8 cellular contexts compared by ENCODE assay signal in genomic region chr13:97226788-97227627, GRCh38. TPM values are rescaled to one million over a fixed set of nuclear protein-coding genes. Genes with fewer than 3 reads are reported as not detected.
A peak's percentile ranks its signal among the peaks of the same experiment; 100 is the strongest.
DNase-seq lines count a peak whose midpoint lies in the region; ATAC-seq and TF ChIP-seq lines count a peak whose summit lies in the region.

No MANE protein-coding gene starts in this region.

- H3K27ac Mint-ChIP-seq in activated naive CD4-positive, alpha-beta T cell treated with anti-CD3 and anti-CD28 coated beads, Interleukin-2, amount 10 ng/mL, durations not matched to agents 7 days and 5 days: peak overlapping the region; percentile 81

- no peaks in the 10 kb centered on the region for H3K36me3 ChIP-seq in Loucy (ENCODE audit: insufficient read depth, low read length)

- H3K27me3 ChIP-seq in Loucy (ENCODE audit: insufficient read depth, low read length, poor library complexity, severe bottlenecking): no peaks in the 10 kb centered on the region

- H3K4me3 ChIP-seq in Loucy (ENCODE audit: low read length, poor library complexity, severe bottlenecking): peak overlapping the region; percentile 92

- peaks cover 13% of the 10 kb centered on the region for H3F3A ChIP-seq in Loucy (ENCODE audit: low read depth)

- no peak for TF ChIP-seq CTCF in Loucy (conservative IDR thresholded peaks at IDR 0.05; ENCODE audit: low read length)

- H3K9me3 Mint-ChIP-seq in activated naive CD4-positive, alpha-beta T cell treated with anti-CD3 and anti-CD28 coated beads, Interleukin-2, amount 10 ng/mL, durations not matched to agents 7 days and 5 days: no peaks in the 10 kb centered on the region

- ATAC-seq in GM18502 (IDR thresholded peaks at IDR 0.05; ENCODE audit: poor library complexity, unreplicated experiment) (peak; percentile 58), GM21825 (IDR thresholded peaks at IDR 0.05; ENCODE audit: unreplicated experiment) (peak; percentile 54), left colon (peak; percentile 73)

- peak overlapping the region; percentile 71 for H2AFZ ChIP-seq in Loucy (ENCODE audit: low read length)

- peak overlapping the region; percentile 36 for H3K27ac ChIP-seq in substantia nigra (ENCODE audit: low read depth, low read length, poor library complexity, severe bottlenecking)

- no peaks in the 10 kb centered on the region for H3K27me3 Mint-ChIP-seq in activated naive CD4-positive, alpha-beta T cell treated with anti-CD3 and anti-CD28 coated beads, Interleukin-2, amount 10 ng/mL, durations not matched to agents 7 days and 5 days

- H3K9me3 ChIP-seq in Loucy (ENCODE audit: insufficient read depth, low read depth, low read length): no peaks in the 10 kb centered on the region

- H4K20me1 ChIP-seq in Loucy (ENCODE audit: insufficient read depth, low read length, poor library complexity, severe bottlenecking): peaks cover 5% of the 10 kb centered on the region

- H3K79me2 ChIP-seq in Loucy (ENCODE audit: insufficient read depth, low read length): peaks cover 54% of the 10 kb centered on the region

- peaks cover 3% of the 10 kb centered on the region for H3K36me3 Mint-ChIP-seq in activated naive CD4-positive, alpha-beta T cell treated with anti-CD3 and anti-CD28 coated beads, Interleukin-2, amount 10 ng/mL, durations not matched to agents 7 days and 5 days

- CTCF ChIA-PET in activated naive CD4-positive, alpha-beta T cell treated with anti-CD3 and anti-CD28 coated beads, Interleukin-2, amount 10 ng/mL, durations not matched to agents 7 days and 5 days (lab: Charles Lee): interaction anchor here (0.7 to 1.6 kb wide), 3 partner anchors 8 to 24 kb away, joined by 3 to 4 read pairs (median 3); no protein-coding TSS in a partner anchor

- peak; percentile 53 for DNase-seq in activated naive CD4-positive, alpha-beta T cell treated with anti-CD3 and anti-CD28 coated beads, Interleukin-2, amount 10 ng/mL, durations not matched to agents 7 days and 5 days
- DNase-seq in left colon (peak; percentile 46 to 86), substantia nigra (lab: John Stamatoyannopoulos, UW) (peak in 3 of 49 donors; percentile 21 to 28 (median 27)), NCI-H2081 (lab: John Stamatoyannopoulos, UW) (no peak), GM19240 (ENCODE audit: insufficient read length, low spot score) (no peak)

- H3K4me1 Mint-ChIP-seq in activated naive CD4-positive, alpha-beta T cell treated with anti-CD3 and anti-CD28 coated beads, Interleukin-2, amount 10 ng/mL, durations not matched to agents 7 days and 5 days: peaks cover 56% of the 10 kb centered on the region

- intact Hi-C loops in left colon (cut with DNase I, micrococcal nuclease): loop anchor here in 1 of 2 donors (10.0 kb wide), 1 partner anchor 208 kb away; the partner anchor contains the start of gene RAP2A

- peaks cover 46% of the 10 kb centered on the region for H3K4me1 ChIP-seq in Loucy (ENCODE audit: insufficient read depth, low read length, poor library complexity, severe bottlenecking)

- no peaks in the 10 kb centered on the region for H3K9me2 ChIP-seq in Loucy (replicated peaks; ENCODE audit: low read depth, low read length)

- peak overlapping the region; percentile 83 for H3K9ac ChIP-seq in Loucy (ENCODE audit: low read depth, low read length, poor library complexity, severe bottlenecking)

- H3K4me2 ChIP-seq in Loucy (ENCODE audit: low read depth, low read length, poor library complexity, severe bottlenecking): peak overlapping the region; percentile 93

- peak overlapping the region; percentile 61 for H3K4me3 Mint-ChIP-seq in activated naive CD4-positive, alpha-beta T cell treated with anti-CD3 and anti-CD28 coated beads, Interleukin-2, amount 10 ng/mL, durations not matched to agents 7 days and 5 days

RNA-seq across cellular contexts. Expression of gene MBNL2, which starts 4.9 kb away (rescaled TPM):
- 10 to 100 TPM; 31.4 to 50.1 TPM for total RNA-seq in left colon

Comparison
In these comparisons a context has a peak if more than half of its experiments do, and no peak if none do; other contexts are left out.
1. DNase-seq: peak in activated naive CD4-positive, alpha-beta T cell treated with anti-CD3 and anti-CD28 coated beads, Interleukin-2, amount 10 ng/mL, durations not matched to agents 7 days and 5 days (single experiment) and left colon (2 of 2); none in NCI-H2081 (0 of 2) and GM19240 (single experiment).
2. Peak in every context shown above with its lines, with median percentiles within 50 percentile points of each other: ATAC-seq.